In the genomic region with DNA sequence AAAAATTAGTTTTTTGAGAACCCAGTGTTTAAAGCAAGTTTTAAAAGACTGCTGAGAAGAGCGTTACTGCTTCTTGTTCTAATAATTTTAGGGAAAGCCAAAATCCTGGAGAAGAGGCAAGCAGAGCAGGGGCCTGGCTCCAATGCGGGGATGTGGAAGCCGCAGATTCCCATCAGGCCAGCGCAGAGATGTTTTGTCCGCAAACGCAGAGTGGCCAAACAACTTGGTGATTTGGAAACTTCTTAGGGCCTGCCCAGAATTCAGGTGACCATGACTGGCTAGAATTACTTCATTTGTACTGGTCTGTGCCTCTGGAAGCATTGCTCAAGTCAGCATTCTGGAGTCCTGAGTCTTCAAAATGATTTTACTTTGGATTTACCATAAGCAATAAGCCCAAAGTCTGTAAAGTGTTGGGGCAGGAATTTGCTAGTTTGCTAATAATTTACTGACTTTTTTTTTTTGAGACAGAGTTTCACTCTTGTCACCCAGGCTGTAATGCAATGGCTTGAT, we compare ENCODE assay signal across 1 cellular context.
TF ChIP-seq lines count a peak whose summit lies in the region.

No MANE protein-coding gene starts in this region.

TF ChIP-seq in A549, 52 proteins besides CTCF, POLR2A, EP300 and RAD21:
- TF ChIP-seq FOSL2 (IDR thresholded peaks at IDR 0.05): no peak
- no peak for TF ChIP-seq FOSL2 (CRISPR knock-in tag; IDR thresholded peaks at IDR 0.05)
- TF ChIP-seq GATA3 (IDR thresholded peaks at IDR 0.05; ENCODE audit: borderline replicate concordance): no peak
- TF ChIP-seq MAFK (IDR thresholded peaks at IDR 0.05; ENCODE audit: partially characterized antibody): peak; percentile 6
- no peak for TF ChIP-seq HOXB5 (CRISPR knock-in tag; IDR thresholded peaks at IDR 0.05)
TF ChIP-seq in A549: peak in this region for 1.
